ENCODE assay signal across 15 cellular contexts in the genomic region with DNA sequence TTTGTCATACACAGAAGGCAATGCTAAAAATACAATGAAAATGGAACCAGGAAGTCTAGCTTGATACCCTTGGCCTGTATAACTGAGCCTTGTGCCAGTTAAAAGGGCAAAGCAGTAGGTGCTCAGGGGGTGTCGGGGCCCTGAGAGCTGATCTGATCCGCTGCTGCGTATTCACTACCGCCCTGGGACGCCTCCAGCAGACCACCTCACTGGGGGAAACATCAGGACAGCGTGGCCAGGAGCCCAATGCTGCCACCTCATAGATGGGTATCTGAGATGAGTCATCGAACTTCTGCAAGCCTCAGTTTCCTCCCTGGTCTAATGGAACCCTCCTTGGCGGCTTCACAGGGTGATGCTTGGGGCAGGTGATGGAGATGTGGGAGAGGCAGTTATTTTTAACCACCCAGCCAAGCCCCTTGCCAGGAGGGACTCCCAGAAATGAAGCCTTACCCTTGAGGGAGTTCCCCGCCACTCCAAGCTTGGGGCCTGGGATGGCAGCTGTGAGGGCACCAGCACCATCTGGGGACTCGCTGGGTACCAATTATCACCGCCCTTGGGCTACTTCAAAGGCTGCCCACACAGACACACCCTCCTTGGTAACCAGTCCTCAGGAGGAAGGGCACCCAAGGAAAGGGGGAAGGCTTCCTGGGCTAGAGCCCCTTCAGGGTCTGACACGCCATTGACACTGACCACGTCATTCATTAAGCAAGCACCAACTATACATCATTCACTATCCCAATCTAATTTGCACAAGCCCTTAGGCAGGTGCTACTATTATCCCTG. TPM values are rescaled to one million over a fixed set of nuclear protein-coding genes. Genes with fewer than 3 reads are reported as not detected.
DNase-seq lines count a peak whose midpoint lies in the region; ATAC-seq and TF ChIP-seq lines count a peak whose summit lies in the region.
"Had no signal": no experiment of that assay in that cellular context is flagged by ENCODE, and none has a peak within 500 bp of the region (broad histone marks: within the 10 kb centered on the region; RNA-seq: fewer than 3 reads in every experiment).

No MANE protein-coding gene starts in this region.

- intact Hi-C loops in activated CD4-positive, alpha-beta memory T cell treated with anti-CD3 and anti-CD28 coated beads for 36 hours (cut with micrococcal nuclease): no loop called here
- intact Hi-C loops in adrenal gland (cut with DNase I) (no loop called here), spleen (cut with DNase I; ENCODE audit: low total_unique reads) (no loop called here), Calu3 (cut with micrococcal nuclease; ENCODE audit: unreplicated experiment) (no loop called here)

- H3K36me3 Mint-ChIP-seq in activated CD4-positive, alpha-beta memory T cell treated with anti-CD3 and anti-CD28 coated beads, Interleukin-2, amount 10 ng/mL, durations not matched to agents 7 days and 5 days (ENCODE audit: low read depth): peaks cover 31% of the 10 kb centered on the region
- peaks cover 15% of the 10 kb centered on the region for H3K36me3 Mint-ChIP-seq in activated CD4-positive, alpha-beta memory T cell treated with anti-CD3 and anti-CD28 coated beads for 36 hours
- H3K36me3 Mint-ChIP-seq in Calu3 (ENCODE audit: insufficient read depth, unreplicated experiment): peaks cover 40% of the 10 kb centered on the region

- POLR2A ChIA-PET in activated CD4-positive, alpha-beta memory T cell treated with anti-CD3 and anti-CD28 coated beads, Interleukin-2, amount 10 ng/mL, durations not matched to agents 7 days and 5 days (lab: Charles Lee): interaction anchor here (1.3 to 1.5 kb wide), 2 partner anchors 15 to 18 kb away, joined by 3 read pairs; no protein-coding TSS in a partner anchor
- POLR2A ChIA-PET in activated CD4-positive, alpha-beta memory T cell treated with anti-CD3 and anti-CD28 coated beads for 36 hours (lab: Charles Lee): no interaction called here

- CTCF ChIA-PET in activated CD4-positive, alpha-beta memory T cell treated with anti-CD3 and anti-CD28 coated beads, Interleukin-2, amount 10 ng/mL, durations not matched to agents 7 days and 5 days (lab: Charles Lee): no interaction called here
- CTCF ChIA-PET in activated CD4-positive, alpha-beta memory T cell treated with anti-CD3 and anti-CD28 coated beads for 36 hours (lab: Charles Lee): interaction anchor here (1.3 kb wide), 1 partner anchor 16 kb away, joined by 5 read pairs; no protein-coding TSS in a partner anchor
- CTCF ChIA-PET in Calu3 (lab: Charles Lee): no interaction called here

- no peak overlapping the region for H3K4me3 Mint-ChIP-seq in activated CD4-positive, alpha-beta memory T cell treated with anti-CD3 and anti-CD28 coated beads, Interleukin-2, amount 10 ng/mL, durations not matched to agents 7 days and 5 days
- H3K4me3 Mint-ChIP-seq in activated CD4-positive, alpha-beta memory T cell treated with anti-CD3 and anti-CD28 coated beads for 36 hours: no peak overlapping the region
- H3K4me3 Mint-ChIP-seq in Calu3 (ENCODE audit: low read depth, unreplicated experiment): no peak overlapping the region
- H3K4me3 Mint-ChIP-seq: CD4-positive, alpha-beta T cell; H9 had no signal

- no TSS peak for BruUV-seq in Calu3 (replicated peaks; lab: Mats Ljungman, UMichigan)

- H3K4me1 ChIP-seq in BLaER1 (peaks cover 95% of the 10 kb centered on the region), adrenal gland (replicated peaks in 1 of 2) (peaks cover 72 to 93% of the 10 kb centered on the region in 2 donors), spleen (peaks cover 62 to 100% (median 84%) of the 10 kb centered on the region in 6 donors)

- no peaks in the 10 kb centered on the region for H3K27me3 Mint-ChIP-seq in activated CD4-positive, alpha-beta memory T cell treated with anti-CD3 and anti-CD28 coated beads, Interleukin-2, amount 10 ng/mL, durations not matched to agents 7 days and 5 days
- no peaks in the 10 kb centered on the region for H3K27me3 Mint-ChIP-seq in activated CD4-positive, alpha-beta memory T cell treated with anti-CD3 and anti-CD28 coated beads for 36 hours
- H3K27me3 Mint-ChIP-seq in Calu3 (ENCODE audit: unreplicated experiment): no peaks in the 10 kb centered on the region
- H3K27me3 Mint-ChIP-seq: CD4-positive, alpha-beta T cell had no signal

- H3K9me3 ChIP-seq in BLaER1 (no peaks in the 10 kb centered on the region), adrenal gland (replicated peaks in 1 of 3) (no peaks in the 10 kb centered on the region), spleen (no peaks in the 10 kb centered on the region)
- H3K9me3 ChIP-seq: Peyer's patch had no signal

- no peak overlapping the region for H3K9ac ChIP-seq in BLaER1

- H3K4me2 ChIP-seq in BLaER1: 0 out of 2 replicates have a peak overlapping the region, but pooled peaks have one; percentile 13

- H3K36me3 ChIP-seq in BLaER1 (peaks cover 64% of the 10 kb centered on the region), adrenal gland (replicated peaks in 1 of 2) (peaks cover 0 to 14% of the 10 kb centered on the region in 2 donors), spleen (peaks cover 0 to 48% (median 2%) of the 10 kb centered on the region in 6 donors)

- no peak for DNase-seq in activated CD4-positive, alpha-beta memory T cell treated with anti-CD3 and anti-CD28 coated beads, Interleukin-2, amount 10 ng/mL, durations not matched to agents 7 days and 5 days
- no peak for DNase-seq in activated CD4-positive, alpha-beta memory T cell treated with anti-CD3 and anti-CD28 coated beads for 36 hours
- no peak for DNase-seq in adrenal gland
- DNase-seq in spleen: no peak
- DNase-seq in Calu3: no peak
- no peak for DNase-seq in activated gamma-delta T cell (lab: John Stamatoyannopoulos, UW)
- DNase-seq: CD4-positive, alpha-beta T cell; H9; Karpas-422; NCI-H1105 treated with DMSO at 0.1 percent for 48 hours; NCI-H187; Peyer's patch; SHP77 treated with DMSO at 0.1 percent for 48 hours had no signal

- H3K27ac Mint-ChIP-seq in activated CD4-positive, alpha-beta memory T cell treated with anti-CD3 and anti-CD28 coated beads, Interleukin-2, amount 10 ng/mL, durations not matched to agents 7 days and 5 days: peak overlapping the region; percentile 14
- H3K27ac Mint-ChIP-seq in activated CD4-positive, alpha-beta memory T cell treated with anti-CD3 and anti-CD28 coated beads for 36 hours: no peak overlapping the region
- H3K27ac Mint-ChIP-seq in Calu3 (ENCODE audit: unreplicated experiment): no peak overlapping the region

- no peak overlapping the region for H3K4me3 ChIP-seq in BLaER1
- no peak overlapping the region for H3K4me3 ChIP-seq in adrenal gland
- H3K4me3 ChIP-seq in spleen: no peak overlapping the region

- H4K20me1 ChIP-seq in BLaER1: peaks cover 100% of the 10 kb centered on the region

- H3K27ac ChIP-seq in BLaER1: no peak overlapping the region
- H3K27ac ChIP-seq in adrenal gland: peak overlapping the region in 3 of 5 donors; percentile 43 to 87 (median 45)
- peak overlapping the region in 5 of 8 donors; percentile 34 to 92 (median 62) for H3K27ac ChIP-seq in spleen
- H3K27ac ChIP-seq: Peyer's patch had no signal

- no peak for ATAC-seq in GM18909 (IDR thresholded peaks at IDR 0.05; ENCODE audit: poor library complexity, unreplicated experiment)

- TF ChIP-seq POLR2A in adrenal gland (IDR thresholded peaks at IDR 0.05): no peak
- TF ChIP-seq POLR2A in spleen (IDR thresholded peaks at IDR 0.05): peak in 1 of 3 donors; percentile 1

- H3K27me3 ChIP-seq in BLaER1 (no peaks in the 10 kb centered on the region), adrenal gland (no peaks in the 10 kb centered on the region), spleen (replicated peaks in 1 of 7) (no peaks in the 10 kb centered on the region)
- H3K27me3 ChIP-seq: Peyer's patch had no signal

- no peak for TF ChIP-seq CTCF in adrenal gland (IDR thresholded peaks at IDR 0.05)
- no peak for TF ChIP-seq CTCF in spleen (IDR thresholded peaks at IDR 0.05 in 8 of 11, conservative IDR thresholded peaks at IDR 0.05 in 3 of 11)
- no peak for TF ChIP-seq CTCF in Calu3 (IDR thresholded peaks at IDR 0.05; ENCODE audit: unreplicated experiment)

- peaks cover 67% of the 10 kb centered on the region for H3K4me1 Mint-ChIP-seq in activated CD4-positive, alpha-beta memory T cell treated with anti-CD3 and anti-CD28 coated beads, Interleukin-2, amount 10 ng/mL, durations not matched to agents 7 days and 5 days
- peaks cover 56% of the 10 kb centered on the region for H3K4me1 Mint-ChIP-seq in activated CD4-positive, alpha-beta memory T cell treated with anti-CD3 and anti-CD28 coated beads for 36 hours (ENCODE audit: low read depth)
- peaks cover 11% of the 10 kb centered on the region for H3K4me1 Mint-ChIP-seq in Calu3 (ENCODE audit: low read depth, unreplicated experiment)

- WGBS in adrenal gland, 4 donors: 91 to 95% (median 93%) methylated on average over 10 to 13 of the region's 13 CpGs
- 90 to 92% (median 90%) methylated on average over 13 of the region's 13 CpGs for WGBS in spleen, 5 donors

- H3K9me3 Mint-ChIP-seq in activated CD4-positive, alpha-beta memory T cell treated with anti-CD3 and anti-CD28 coated beads, Interleukin-2, amount 10 ng/mL, durations not matched to agents 7 days and 5 days: no peaks in the 10 kb centered on the region
- H3K9me3 Mint-ChIP-seq in activated CD4-positive, alpha-beta memory T cell treated with anti-CD3 and anti-CD28 coated beads for 36 hours: no peaks in the 10 kb centered on the region
- H3K9me3 Mint-ChIP-seq in Calu3 (ENCODE audit: low read depth, unreplicated experiment): no peaks in the 10 kb centered on the region
- H3K9me3 Mint-ChIP-seq: CD4-positive, alpha-beta T cell; H9 had no signal

RNA-seq across cellular contexts. Expression of gene DEXI, which starts 7.8 kb away (rescaled TPM):
- total RNA-seq in activated CD4-positive, alpha-beta memory T cell treated with anti-CD3 and anti-CD28 coated beads, Interleukin-2, amount 10 ng/mL, durations not matched to agents 7 days and 5 days: 10 to 100 TPM; 24.2 to 24.7 TPM
- 10 to 100 TPM; 35.1 to 38.2 TPM for total RNA-seq in activated CD4-positive, alpha-beta memory T cell treated with anti-CD3 and anti-CD28 coated beads for 36 hours
- 100 to 1,000 TPM in 5 of 8 donors, 10 to 100 TPM in 3; 91.9 to 303 (median 136) TPM for total RNA-seq in adrenal gland
- 10 to 100 TPM; 52.6 to 56.6 (median 54.3) TPM for polyA plus RNA-seq in adrenal gland
- 10 to 100 TPM; 25.4 to 81.5 (median 36.8) TPM for total RNA-seq in spleen
- polyA plus RNA-seq in spleen: 10 to 100 TPM; 14.9 to 29.0 (median 21.5) TPM
- total RNA-seq in Calu3 (2022): 32.3 and 40.3 TPM in 2 replicates

RNA-seq across cellular contexts. Expression of gene CLEC16A, which starts 9.8 kb away (rescaled TPM):
- total RNA-seq in activated CD4-positive, alpha-beta memory T cell treated with anti-CD3 and anti-CD28 coated beads, Interleukin-2, amount 10 ng/mL, durations not matched to agents 7 days and 5 days: 10 to 100 TPM; 30.3 to 32.4 TPM
- total RNA-seq in activated CD4-positive, alpha-beta memory T cell treated with anti-CD3 and anti-CD28 coated beads for 36 hours: 10 to 100 TPM; 25.5 to 26.7 TPM
- total RNA-seq in adrenal gland (10 to 100 TPM; 22.5 to 37.2 (median 29.0) TPM), spleen (10 to 100 TPM; 32.1 to 54.6 (median 43.8) TPM), Calu3 (2022) (33.0 and 37.5 TPM in 2 replicates)
- polyA plus RNA-seq in adrenal gland (10 to 100 TPM; 14.0 to 24.7 (median 21.6) TPM), spleen (10 to 100 TPM in 1 of 3 donors, 1 to 10 TPM in 2; 7.3 to 15.9 (median 8.2) TPM)

RNA-seq across cellular contexts. Expression of gene CIITA, which starts 57.5 kb away (rescaled TPM):
- 10 to 100 TPM; 48.5 to 48.9 TPM for total RNA-seq in activated CD4-positive, alpha-beta memory T cell treated with anti-CD3 and anti-CD28 coated beads, Interleukin-2, amount 10 ng/mL, durations not matched to agents 7 days and 5 days
- total RNA-seq in activated CD4-positive, alpha-beta memory T cell treated with anti-CD3 and anti-CD28 coated beads for 36 hours: 1 to 10 TPM; 1.8 to 3.2 TPM
- total RNA-seq in adrenal gland (10 to 100 TPM in 7 of 8 donors, 1 to 10 TPM in 1; 6.5 to 48.1 (median 20.6) TPM), spleen (100 to 1,000 TPM in 6 of 7 donors, 10 to 100 TPM in 1; 88.0 to 179 (median 143) TPM), Calu3 (2022) (16.3 and 22.4 TPM in 2 replicates)
- polyA plus RNA-seq in adrenal gland (10 to 100 TPM in 1 of 3 donors, 1 to 10 TPM in 2; 4.4 to 37.2 (median 7.9) TPM), spleen (10 to 100 TPM; 67.0 to 93.6 (median 81.8) TPM)
- total RNA-seq: H9 had no signal
